ENCODE assay signal across 12 cellular contexts in the genomic region with DNA sequence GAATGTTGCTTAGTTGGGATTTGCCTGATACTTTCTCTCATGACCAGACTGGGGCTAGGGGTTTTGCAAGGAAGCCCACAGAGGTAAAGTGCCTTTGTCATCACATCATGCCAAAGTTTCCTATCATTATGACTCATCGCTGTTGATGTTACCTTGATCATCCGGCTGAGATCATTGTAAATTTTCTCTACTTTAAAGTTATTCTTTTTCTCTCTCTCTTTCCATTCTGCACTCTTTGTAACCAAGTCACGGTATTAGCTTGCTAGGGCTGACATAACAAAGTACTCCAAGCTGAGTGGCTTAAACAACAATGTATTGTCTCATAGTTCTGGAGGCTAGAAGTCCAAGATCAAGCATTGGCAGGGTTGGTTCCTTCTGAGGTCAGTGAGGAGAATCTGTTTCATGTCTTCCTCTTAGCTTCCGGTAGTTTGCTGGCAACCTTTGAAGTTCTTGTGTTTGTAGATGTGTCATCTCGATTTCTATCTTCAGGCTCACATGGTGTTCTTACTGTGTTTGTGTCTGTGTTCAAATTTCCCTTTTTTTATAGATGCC.
DNase-seq lines count a peak whose midpoint lies in the region; ATAC-seq, FAIRE-seq and TF ChIP-seq lines count a peak whose summit lies in the region.
"Had no signal": no experiment of that assay in that cellular context is flagged by ENCODE, and none has a peak within 500 bp of the region (broad histone marks: within the 10 kb centered on the region; RNA-seq: fewer than 3 reads in every experiment).

No MANE protein-coding gene starts in this region.

- 16% methylated on average over 5 of the region's 5 CpGs for WGBS in GM12878 (ENCODE audit: insufficient coverage, insufficient replicate concordance, low lambda C conversion rate, missing lambda C conversion rate)
- 72 to 74% methylated on average over 5 of the region's 5 CpGs for WGBS in sigmoid colon, 2 donors

- H3K9me3 ChIP-seq in GM12878 (replicated peaks; ENCODE audit: control insufficient read depth, insufficient read depth, low read length), result no peaks in the 10 kb centered on the region
- no peaks in the 10 kb centered on the region for H3K9me3 ChIP-seq in sigmoid colon

- no peaks in the 10 kb centered on the region for H3K9me3 Mint-ChIP-seq in stimulated activated naive CD8-positive, alpha-beta T cell treated with anti-CD3 and anti-CD28 coated beads, Interleukin-15, amount 100 ng/mL, for 72 hours
- H3K9me3 Mint-ChIP-seq: GM23338 had no signal

- FAIRE-seq in GM12878 (lab: Jason Lieb, UNC), result no peak
- FAIRE-seq in H54 (lab: Jason Lieb, UNC), result no peak
- FAIRE-seq: TTC549 had no signal

- in situ Hi-C loops in GM12878 (cut with MboI) (no loop called here), brain microvascular endothelial cell (cut with HindIII; ENCODE audit: low pct_ligation_motif_present, low sequenced_read_pairs) (no loop called here)

- no peaks in the 10 kb centered on the region for H4K20me1 ChIP-seq in GM12878 (ENCODE audit: control insufficient read depth, insufficient read depth)

- H3K27me3 ChIP-seq in GM12878 (replicated peaks in 1 of 2; ENCODE audit: control insufficient read depth in 2 of 2, insufficient read depth in 2 of 2, low read length in 1 of 2), result no peaks in the 10 kb centered on the region
- no peaks in the 10 kb centered on the region for H3K27me3 ChIP-seq in sigmoid colon
- H3K27me3 ChIP-seq in brain microvascular endothelial cell (replicated peaks), result no peaks in the 10 kb centered on the region

- H3K4me2 ChIP-seq in GM12878 (ENCODE audit: control insufficient read depth, insufficient read depth), result no peak overlapping the region
- H3K4me2 ChIP-seq: GM23338, KMS-11 had no signal

- peak overlapping the region; percentile 72 to 80 for H3K4me3 Mint-ChIP-seq in stimulated activated naive CD8-positive, alpha-beta T cell treated with anti-CD3 and anti-CD28 coated beads, Interleukin-15, amount 100 ng/mL, for 72 hours
- H3K4me3 Mint-ChIP-seq: GM23338 had no signal

- intact Hi-C loops in GM12878 (cut with micrococcal nuclease; ENCODE audit: unreplicated experiment), result no loop called here
- intact Hi-C loops in sigmoid colon (cut with DNase I), result no loop called here

- H3K79me2 ChIP-seq in GM12878 (ENCODE audit: control insufficient read depth, insufficient read depth, low read length), result no peaks in the 10 kb centered on the region

- RAD21 ChIA-PET in GM12878 (lab: Charles Lee; ENCODE audit: unreplicated experiment), result interaction anchor here (2.0 kb wide), 1 partner anchor 45 kb away, joined by 6 read pairs; no protein-coding TSS in a partner anchor

- POLR2A ChIA-PET in GM12878 (lab: Charles Lee), result interaction anchor here (1.3 kb wide), 1 partner anchor 38 kb away, joined by 3 read pairs; no protein-coding TSS in a partner anchor

- ATAC-seq in GM12878, result peak; percentile 54
- peak; percentile 96 for ATAC-seq in stimulated activated naive CD8-positive, alpha-beta T cell treated with anti-CD3 and anti-CD28 coated beads, Interleukin-15, amount 100 ng/mL, for 72 hours
- ATAC-seq: GM23338 had no signal

- H3K36me3 ChIP-seq in GM12878 (ENCODE audit: control insufficient read depth in 2 of 2, insufficient read depth in 2 of 2, low read length in 1 of 2) (no peaks in the 10 kb centered on the region), sigmoid colon (no peaks in the 10 kb centered on the region), brain microvascular endothelial cell (replicated peaks) (no peaks in the 10 kb centered on the region)

- H3K4me1 ChIP-seq in GM12878 (ENCODE audit: control insufficient read depth, insufficient read depth, low read length) (no peaks in the 10 kb centered on the region), sigmoid colon (no peaks in the 10 kb centered on the region)

- CTCF ChIA-PET in GM12878 (lab: Yijun Ruan, JAX), result interaction anchor here (1.0 to 1.6 kb wide), 4 partner anchors 42 to 150 kb away, joined by 3 to 6 read pairs (median 4); no protein-coding TSS in a partner anchor

- H3K27ac Mint-ChIP-seq in stimulated activated naive CD8-positive, alpha-beta T cell treated with anti-CD3 and anti-CD28 coated beads, Interleukin-15, amount 100 ng/mL, for 72 hours, result peak overlapping the region; percentile 98 to 100
- H3K27ac Mint-ChIP-seq: GM23338 had no signal

- TF ChIP-seq EP300 in GM12878 (IDR thresholded peaks at IDR 0.05; ENCODE audit: borderline replicate concordance in 1 of 2, control insufficient read depth in 1 of 2, low read depth in 2 of 2, low read length in 2 of 2), result no peak
- no peak for TF ChIP-seq EP300 in sigmoid colon (IDR thresholded peaks at IDR 0.05)

- TF ChIP-seq POLR2A in GM12878 (IDR thresholded peaks at IDR 0.05; ENCODE audit: low read depth, low read length) (no peak), H54 (IDR thresholded peaks at IDR 0.05; ENCODE audit: low read depth, low read length) (no peak), sigmoid colon (IDR thresholded peaks at IDR 0.05) (no peak)

- no peaks in the 10 kb centered on the region for H3K27me3 Mint-ChIP-seq in stimulated activated naive CD8-positive, alpha-beta T cell treated with anti-CD3 and anti-CD28 coated beads, Interleukin-15, amount 100 ng/mL, for 72 hours

- no peak for TF ChIP-seq CTCF in GM12878 (IDR thresholded peaks at IDR 0.05 in 2 of 3, conservative IDR thresholded peaks at IDR 0.05 in 1 of 3; ENCODE audit: control insufficient read depth in 2 of 3, extremely low read depth in 1 of 3, insufficient read depth in 1 of 3, low read depth in 3 of 3, low read length in 3 of 3)
- TF ChIP-seq CTCF in sigmoid colon (IDR thresholded peaks at IDR 0.05), result no peak
- TF ChIP-seq CTCF in brain microvascular endothelial cell (IDR thresholded peaks at IDR 0.05; ENCODE audit: low read depth, low read length, missing control alignments), result no peak

- peak; percentile 33 for DNase-seq in activated gamma-delta T cell treated with Interleukin-2 at 50 U/mL for 16 hours
- DNase-seq in activated gamma-delta T cell (lab: John Stamatoyannopoulos, UW), result no peak
- peak; percentile 16 for DNase-seq in T-helper 9 cell
- peak; percentile 20 for DNase-seq in GM12878 (ENCODE audit: low read depth, low spot score)
- peak; percentile 58 to 65 for DNase-seq in stimulated activated naive CD8-positive, alpha-beta T cell treated with anti-CD3 and anti-CD28 coated beads, Interleukin-15, amount 100 ng/mL, for 72 hours
- DNase-seq in H54 (ENCODE audit: insufficient read length, low spot score), result no peak
- DNase-seq in sigmoid colon, result no peak
- no peak for DNase-seq in brain microvascular endothelial cell
- DNase-seq: NCI-H526 had no signal

- H3K27ac ChIP-seq in GM12878 (ENCODE audit: control insufficient read depth, insufficient read depth), result no peak overlapping the region
- H3K27ac ChIP-seq in sigmoid colon, result no peak overlapping the region
- no peak overlapping the region for H3K27ac ChIP-seq in brain microvascular endothelial cell
- H3K27ac ChIP-seq: KMS-11 had no signal

- H3K9ac ChIP-seq in GM12878 (ENCODE audit: control insufficient read depth, insufficient read depth, low read length), result no peak overlapping the region
- H3K9ac ChIP-seq: KMS-11 had no signal

- H3K4me3 ChIP-seq in GM12878 (no peak overlapping the region), sigmoid colon (no peak overlapping the region), brain microvascular endothelial cell (ENCODE audit: low read depth, low read length) (no peak overlapping the region)
- H3K4me3 ChIP-seq: GM23338 had no signal

- SMC1A ChIA-PET in GM12878 (lab: Charles Lee; ENCODE audit: uncharacterized antibody, unreplicated experiment), result interaction anchor here (1.1 to 2.0 kb wide), 4 partner anchors 41 to 247 kb away, joined by 3 to 5 read pairs (median 4); no protein-coding TSS in a partner anchor

- TF ChIP-seq RAD21 in GM12878 (IDR thresholded peaks at IDR 0.05; ENCODE audit: insufficient read depth, low read depth, low read length), result no peak

- H2AFZ ChIP-seq in GM12878 (ENCODE audit: control insufficient read depth, low read depth, low read length), result 0 out of 2 replicates have a peak overlapping the region, but pooled peaks have one; percentile 4
- H2AFZ ChIP-seq: GM23338 had no signal

- no TSS peak for BruUV-seq in GM12878 (replicated peaks; lab: Mats Ljungman, UMichigan)

- H3K4me1 Mint-ChIP-seq in stimulated activated naive CD8-positive, alpha-beta T cell treated with anti-CD3 and anti-CD28 coated beads, Interleukin-15, amount 100 ng/mL, for 72 hours, result peaks cover 22% of the 10 kb centered on the region
- H3K4me1 Mint-ChIP-seq: GM23338 had no signal

TF ChIP-seq in GM12878, 131 proteins besides CTCF, POLR2A, EP300 and RAD21 (continues in another document):
- TF ChIP-seq, protein P1, sequence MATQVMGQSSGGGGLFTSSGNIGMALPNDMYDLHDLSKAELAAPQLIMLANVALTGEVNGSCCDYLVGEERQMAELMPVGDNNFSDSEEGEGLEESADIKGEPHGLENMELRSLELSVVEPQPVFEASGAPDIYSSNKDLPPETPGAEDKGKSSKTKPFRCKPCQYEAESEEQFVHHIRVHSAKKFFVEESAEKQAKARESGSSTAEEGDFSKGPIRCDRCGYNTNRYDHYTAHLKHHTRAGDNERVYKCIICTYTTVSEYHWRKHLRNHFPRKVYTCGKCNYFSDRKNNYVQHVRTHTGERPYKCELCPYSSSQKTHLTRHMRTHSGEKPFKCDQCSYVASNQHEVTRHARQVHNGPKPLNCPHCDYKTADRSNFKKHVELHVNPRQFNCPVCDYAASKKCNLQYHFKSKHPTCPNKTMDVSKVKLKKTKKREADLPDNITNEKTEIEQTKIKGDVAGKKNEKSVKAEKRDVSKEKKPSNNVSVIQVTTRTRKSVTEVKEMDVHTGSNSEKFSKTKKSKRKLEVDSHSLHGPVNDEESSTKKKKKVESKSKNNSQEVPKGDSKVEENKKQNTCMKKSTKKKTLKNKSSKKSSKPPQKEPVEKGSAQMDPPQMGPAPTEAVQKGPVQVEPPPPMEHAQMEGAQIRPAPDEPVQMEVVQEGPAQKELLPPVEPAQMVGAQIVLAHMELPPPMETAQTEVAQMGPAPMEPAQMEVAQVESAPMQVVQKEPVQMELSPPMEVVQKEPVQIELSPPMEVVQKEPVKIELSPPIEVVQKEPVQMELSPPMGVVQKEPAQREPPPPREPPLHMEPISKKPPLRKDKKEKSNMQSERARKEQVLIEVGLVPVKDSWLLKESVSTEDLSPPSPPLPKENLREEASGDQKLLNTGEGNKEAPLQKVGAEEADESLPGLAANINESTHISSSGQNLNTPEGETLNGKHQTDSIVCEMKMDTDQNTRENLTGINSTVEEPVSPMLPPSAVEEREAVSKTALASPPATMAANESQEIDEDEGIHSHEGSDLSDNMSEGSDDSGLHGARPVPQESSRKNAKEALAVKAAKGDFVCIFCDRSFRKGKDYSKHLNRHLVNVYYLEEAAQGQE (IDR thresholded peaks at IDR 0.05; ENCODE audit: low read depth, low read length), result no peak
- TF ChIP-seq JUNB (IDR thresholded peaks at IDR 0.05), result peak; percentile 90
- no peak for TF ChIP-seq SMARCA5 (IDR thresholded peaks at IDR 0.05)
- TF ChIP-seq, protein P2, sequence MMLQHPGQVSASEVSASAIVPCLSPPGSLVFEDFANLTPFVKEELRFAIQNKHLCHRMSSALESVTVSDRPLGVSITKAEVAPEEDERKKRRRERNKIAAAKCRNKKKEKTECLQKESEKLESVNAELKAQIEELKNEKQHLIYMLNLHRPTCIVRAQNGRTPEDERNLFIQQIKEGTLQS (IDR thresholded peaks at IDR 0.05; ENCODE audit: borderline replicate concordance, extremely low read depth, low read depth, low read length), result no peak
- TF ChIP-seq MEF2A (IDR thresholded peaks at IDR 0.05; ENCODE audit: insufficient read depth, low read depth, low read length), result no peak

Comparison
In these comparisons a context has a peak if more than half of its experiments do, and no peak if none do; other contexts are left out.
1. DNase-seq: peak in activated gamma-delta T cell treated with Interleukin-2 at 50 U/mL for 16 hours (single experiment), T-helper 9 cell (single experiment), GM12878 (single experiment) and stimulated activated naive CD8-positive, alpha-beta T cell treated with anti-CD3 and anti-CD28 coated beads, Interleukin-15, amount 100 ng/mL, for 72 hours (2 of 2); none in activated gamma-delta T cell (single experiment), H54 (single experiment), sigmoid colon (single experiment) and brain microvascular endothelial cell (single experiment).